In genomic region chr19:2475018-2475701, GRCh38 we compare ENCODE assay signal across 8 cellular contexts. TPM values are rescaled to one million over a fixed set of nuclear protein-coding genes. Genes with fewer than 3 reads are reported as not detected.
DNase-seq lines count a peak whose midpoint lies in the region; ATAC-seq and TF ChIP-seq lines count a peak whose summit lies in the region.

No MANE protein-coding gene starts in this region.

- peak overlapping the region; percentile 83 for H3K27ac ChIP-seq in CD8-positive, alpha-beta memory T cell (ENCODE audit: low read depth, low read length)
- no peak overlapping the region for H3K27ac ChIP-seq in neural cell (ENCODE audit: low read length)
- peak overlapping the region; percentile 96 for H3K27ac ChIP-seq in tibial artery

- H3F3A ChIP-seq in neural cell (ENCODE audit: insufficient read depth, low read length, poor library complexity, severe bottlenecking): no peaks in the 10 kb centered on the region

- peaks cover 0 to 16% of the 10 kb centered on the region in 2 donors for H3K27me3 Mint-ChIP-seq in CD8-positive, alpha-beta memory T cell
- H3K27me3 Mint-ChIP-seq in activated T-cell treated with anti-CD3 and anti-CD28 coated beads, Interleukin-2, amount 50 U/mL, for 72 hours (ENCODE audit: low read depth): no peaks in the 10 kb centered on the region

- TF ChIP-seq RAD21 in neural cell (conservative IDR thresholded peaks at IDR 0.05): no peak

- no peaks in the 10 kb centered on the region for H3K79me2 ChIP-seq in neural cell (replicated peaks; ENCODE audit: insufficient read depth, low read length)

- H3K9me3 ChIP-seq in CD8-positive, alpha-beta memory T cell (ENCODE audit: low read length): no peaks in the 10 kb centered on the region
- no peaks in the 10 kb centered on the region for H3K9me3 ChIP-seq in HAP-1
- H3K9me3 ChIP-seq in neural cell (ENCODE audit: low read length): no peaks in the 10 kb centered on the region
- H3K9me3 ChIP-seq in tibial artery: no peaks in the 10 kb centered on the region

- peaks cover 8 to 22% (median 17%) of the 10 kb centered on the region in 3 donors for H3K4me1 Mint-ChIP-seq in CD8-positive, alpha-beta memory T cell
- H3K4me1 Mint-ChIP-seq in activated T-cell treated with anti-CD3 and anti-CD28 coated beads, Interleukin-2, amount 50 U/mL, for 72 hours (ENCODE audit: low read depth): peaks cover 5% of the 10 kb centered on the region

- H3K4me2 ChIP-seq in neural cell (ENCODE audit: low read length): peak overlapping the region; percentile 71

- in situ Hi-C loops in HAP-1 (cut with MboI; ENCODE audit: low sequenced_read_pairs): loop anchor here (5.0 kb wide), 1 partner anchor 137 kb away; no protein-coding TSS in a partner anchor

- H3K27me3 ChIP-seq in CD8-positive, alpha-beta memory T cell (ENCODE audit: insufficient read depth, low read length, poor library complexity, severe bottlenecking): no peaks in the 10 kb centered on the region
- no peaks in the 10 kb centered on the region for H3K27me3 ChIP-seq in HAP-1 (ENCODE audit: low read depth)
- H3K27me3 ChIP-seq in neural cell (ENCODE audit: insufficient read depth, low read depth, low read length): peaks cover 53% of the 10 kb centered on the region
- no peaks in the 10 kb centered on the region for H3K27me3 ChIP-seq in tibial artery

- peak overlapping the region; percentile 79 to 100 (median 86) for H3K4me3 Mint-ChIP-seq in CD8-positive, alpha-beta memory T cell
- H3K4me3 Mint-ChIP-seq in activated T-cell treated with anti-CD3 and anti-CD28 coated beads, Interleukin-2, amount 50 U/mL, for 72 hours: peak overlapping the region; percentile 97 to 99

- no peak for TF ChIP-seq CTCF in fibroblast of mammary gland (conservative IDR thresholded peaks at IDR 0.05; ENCODE audit: control insufficient read depth, insufficient read depth, low read depth, low read length)
- TF ChIP-seq CTCF in neural cell (IDR thresholded peaks at IDR 0.05; ENCODE audit: poor library complexity, severe bottlenecking): no peak
- no peak for TF ChIP-seq CTCF in tibial artery (IDR thresholded peaks at IDR 0.05)

- ATAC-seq in activated T-cell treated with anti-CD3 and anti-CD28 coated beads, Interleukin-2, amount 50 U/mL, for 72 hours (replicated peaks in 1 of 2): peak; percentile 35 to 50
- no peak for ATAC-seq in HG02938 (IDR thresholded peaks at IDR 0.05; ENCODE audit: unreplicated experiment)

- peaks cover 0 to 4% (median 1%) of the 10 kb centered on the region in 5 donors for H3K9me3 Mint-ChIP-seq in CD8-positive, alpha-beta memory T cell
- no peaks in the 10 kb centered on the region for H3K9me3 Mint-ChIP-seq in activated T-cell treated with anti-CD3 and anti-CD28 coated beads, Interleukin-2, amount 50 U/mL, for 72 hours

- DNase-seq in CD8-positive, alpha-beta memory T cell: peak; percentile 41 to 77 (median 62)
- peak; percentile 23 to 75 for DNase-seq in HAP-1 (ENCODE audit: low spot score in 2 of 2)
- DNase-seq in NOMO-1 treated with dmso at 0.1 percent for 144 hours (lab: John Stamatoyannopoulos, UW; ENCODE audit: unreplicated experiment): peak; percentile 49
- DNase-seq in activated T-cell treated with anti-CD3 and anti-CD28 coated beads, Interleukin-2, amount 50 U/mL, for 72 hours: peak; percentile 73 to 86
- DNase-seq in fibroblast of mammary gland (ENCODE audit: low read depth): peak; percentile 62
- DNase-seq in tibial artery: peak; percentile 55 to 87

- peaks cover 15% of the 10 kb centered on the region for H3K4me1 ChIP-seq in CD8-positive, alpha-beta memory T cell (ENCODE audit: insufficient read depth, low read length)
- H3K4me1 ChIP-seq in HAP-1 (peaks cover 11% of the 10 kb centered on the region), tibial artery (peaks cover 6 to 22% (median 18%) of the 10 kb centered on the region in 4 donors)

- no peaks in the 10 kb centered on the region for H3K9me2 ChIP-seq in neural cell (ENCODE audit: insufficient read depth, low read length)

- H3K36me3 ChIP-seq in CD8-positive, alpha-beta memory T cell (ENCODE audit: insufficient read depth, low read length): no peaks in the 10 kb centered on the region
- H3K36me3 ChIP-seq in HAP-1 (replicated peaks) (peaks cover 2% of the 10 kb centered on the region; the same call in 1 of the 2 replicates), neural cell (ENCODE audit: insufficient read depth, low read length) (no peaks in the 10 kb centered on the region), tibial artery (peaks cover 13 to 15% (median 14%) of the 10 kb centered on the region in 3 donors)

- H3K9ac ChIP-seq in neural cell (ENCODE audit: low read length): no peak overlapping the region

- peak overlapping the region; percentile 64 to 95 (median 84) for H3K27ac Mint-ChIP-seq in CD8-positive, alpha-beta memory T cell
- peak overlapping the region; percentile 71 for H3K27ac Mint-ChIP-seq in activated T-cell treated with anti-CD3 and anti-CD28 coated beads, Interleukin-2, amount 50 U/mL, for 72 hours

- H3K36me3 Mint-ChIP-seq in CD8-positive, alpha-beta memory T cell: peaks cover 0 to 28% (median 0%) of the 10 kb centered on the region in 3 donors
- peaks cover 18 to 19% of the 10 kb centered on the region in 2 donors for H3K36me3 Mint-ChIP-seq in activated T-cell treated with anti-CD3 and anti-CD28 coated beads, Interleukin-2, amount 50 U/mL, for 72 hours (ENCODE audit: insufficient read depth in 2 of 2)

- intact Hi-C loops in tibial artery (cut with DNase I; ENCODE audit: low total_unique reads): loop anchor here (2.0 kb wide), 1 partner anchor 104 kb away; no protein-coding TSS in a partner anchor

- POLR2A ChIA-PET in CD8-positive, alpha-beta memory T cell (lab: Charles Lee): interaction anchor here (0.6 to 5.0 kb wide), 30 partner anchors 13 to 1206 kb away, joined by 3 to 101 read pairs (median 9); partner anchors contain the start of genes CIRBP, LMNB2 and TIMM13

- H4K20me1 ChIP-seq in neural cell (ENCODE audit: insufficient read depth): no peaks in the 10 kb centered on the region

- no peak overlapping the region for H2AFZ ChIP-seq in neural cell (ENCODE audit: low read depth, low read length)

- CTCF ChIA-PET in CD8-positive, alpha-beta memory T cell (lab: Charles Lee): interaction anchor here (0.8 to 4.2 kb wide), 19 partner anchors 10 to 173 kb away, joined by 3 to 111 read pairs (median 6); no protein-coding TSS in a partner anchor

- peak overlapping the region; percentile 92 for H3K4me3 ChIP-seq in CD8-positive, alpha-beta memory T cell (ENCODE audit: low read length)
- H3K4me3 ChIP-seq in HAP-1 (peak overlapping the region; percentile 100), fibroblast of mammary gland (ENCODE audit: control insufficient read depth, low read depth, low read length) (peak overlapping the region; percentile 58), neural cell (ENCODE audit: low read length) (peak overlapping the region; percentile 72), tibial artery (peak overlapping the region; percentile 97 to 98)

- no peak for TF ChIP-seq EP300 in neural cell (conservative IDR thresholded peaks at IDR 0.05; ENCODE audit: poor library complexity, severe bottlenecking)

TF ChIP-seq in neural cell, 6 proteins besides CTCF, POLR2A, EP300 and RAD21:
- no peak for TF ChIP-seq REST (IDR thresholded peaks at IDR 0.05; ENCODE audit: borderline replicate concordance)
- TF ChIP-seq SMC3 (conservative IDR thresholded peaks at IDR 0.05; ENCODE audit: poor library complexity): no peak
- TF ChIP-seq POLR2AphosphoS5 (IDR thresholded peaks at IDR 0.05): no peak
- TF ChIP-seq TAF1 (IDR thresholded peaks at IDR 0.05; ENCODE audit: low read depth): no peak

RNA-seq across cellular contexts. Expression of gene GADD45B, which starts 0.8 kb away (rescaled TPM):
- total RNA-seq in CD8-positive, alpha-beta memory T cell: 10 to 100 TPM; 51.1 to 53.7 TPM
- polyA plus RNA-seq in CD8-positive, alpha-beta memory T cell: 90.7 TPM
- total RNA-seq in activated T-cell treated with anti-CD3 and anti-CD28 coated beads, Interleukin-2, amount 50 U/mL, for 72 hours: 10 to 100 TPM; 84.4 to 84.5 TPM
- 0.44 TPM in 1 of 2 replicates, not detected in the other for polyA plus RNA-seq in neural cell
- polyA minus RNA-seq in neural cell: 1.9 and 2.2 TPM in 2 replicates

RNA-seq across cellular contexts. Expression of gene LMNB2, which starts 18.4 kb away (rescaled TPM):
- total RNA-seq in CD8-positive, alpha-beta memory T cell: 100 to 1,000 TPM; 110 to 116 TPM
- polyA plus RNA-seq in CD8-positive, alpha-beta memory T cell: 13.1 TPM
- total RNA-seq in activated T-cell treated with anti-CD3 and anti-CD28 coated beads, Interleukin-2, amount 50 U/mL, for 72 hours: 10 to 100 TPM; 72.2 to 76.8 TPM
- polyA plus RNA-seq in neural cell: 44.1 and 48.8 TPM in 2 replicates
- 57.9 and 71.6 TPM in 2 replicates for polyA minus RNA-seq in neural cell

RNA-seq across cellular contexts. Expression of gene TIMM13, which starts 47.8 kb away (rescaled TPM):
- 100 to 1,000 TPM; 154 to 169 TPM for total RNA-seq in CD8-positive, alpha-beta memory T cell
- polyA plus RNA-seq in CD8-positive, alpha-beta memory T cell: 71.0 TPM
- total RNA-seq in activated T-cell treated with anti-CD3 and anti-CD28 coated beads, Interleukin-2, amount 50 U/mL, for 72 hours: 10 to 100 TPM; 51.4 to 54.0 TPM
- polyA plus RNA-seq in neural cell: 61.0 and 73.0 TPM in 2 replicates
- polyA minus RNA-seq in neural cell: 20.7 and 25.3 TPM in 2 replicates
